8 cellular contexts compared by ENCODE assay signal in genomic region chr10:64041185-64041988, GRCh38.
DNase-seq lines count a peak whose midpoint lies in the region; ATAC-seq and TF ChIP-seq lines count a peak whose summit lies in the region.

No MANE protein-coding gene starts in this region.

- TF ChIP-seq CTCF in VCaP (conservative IDR thresholded peaks at IDR 0.05) = peak; percentile 98

- H3K27ac ChIP-seq in VCaP = peak overlapping the region; percentile 41; the same call in 1 of the 2 replicates

- ATAC-seq in HG02970 (IDR thresholded peaks at IDR 0.05; ENCODE audit: low FRiP score, unreplicated experiment) = peak; percentile 93

- in situ Hi-C loops in T47D (cut with HindIII; ENCODE audit: low pct_unique_long_range_greater_than_20kb, low sequenced_read_pairs) = no loop called here

- DNase-seq in NCI-H524 (lab: John Stamatoyannopoulos, UW) = peak; percentile 5 to 41
- DNase-seq in NCI-H524 treated with DMSO at 0.1 percent for 48 hours (lab: John Stamatoyannopoulos, UW) = no peak
- peak; percentile 30 for DNase-seq in NCI-H2029 treated with DMSO at 0.1 percent for 48 hours (lab: John Stamatoyannopoulos, UW)
- peak; percentile 81 to 94 for DNase-seq in T47D (ENCODE audit: low read depth in 1 of 2, low spot score in 1 of 2)
- peak; percentile 76 for DNase-seq in inferior parietal cortex (ENCODE audit: extremely low spot score)
- DNase-seq in stimulated activated CD4-positive, alpha-beta T cell treated with anti-CD3 and anti-CD28 coated beads, Interleukin-12 subunit alpha, Interleukin-12 subunit beta, amount 100 ng/mL, for 48 hours (ENCODE audit: low read depth in 2 of 3, low spot score in 1 of 3) = peak; percentile 61 to 80 (median 71)
